ENCODE assay signal across 14 cellular contexts in the genomic region with DNA sequence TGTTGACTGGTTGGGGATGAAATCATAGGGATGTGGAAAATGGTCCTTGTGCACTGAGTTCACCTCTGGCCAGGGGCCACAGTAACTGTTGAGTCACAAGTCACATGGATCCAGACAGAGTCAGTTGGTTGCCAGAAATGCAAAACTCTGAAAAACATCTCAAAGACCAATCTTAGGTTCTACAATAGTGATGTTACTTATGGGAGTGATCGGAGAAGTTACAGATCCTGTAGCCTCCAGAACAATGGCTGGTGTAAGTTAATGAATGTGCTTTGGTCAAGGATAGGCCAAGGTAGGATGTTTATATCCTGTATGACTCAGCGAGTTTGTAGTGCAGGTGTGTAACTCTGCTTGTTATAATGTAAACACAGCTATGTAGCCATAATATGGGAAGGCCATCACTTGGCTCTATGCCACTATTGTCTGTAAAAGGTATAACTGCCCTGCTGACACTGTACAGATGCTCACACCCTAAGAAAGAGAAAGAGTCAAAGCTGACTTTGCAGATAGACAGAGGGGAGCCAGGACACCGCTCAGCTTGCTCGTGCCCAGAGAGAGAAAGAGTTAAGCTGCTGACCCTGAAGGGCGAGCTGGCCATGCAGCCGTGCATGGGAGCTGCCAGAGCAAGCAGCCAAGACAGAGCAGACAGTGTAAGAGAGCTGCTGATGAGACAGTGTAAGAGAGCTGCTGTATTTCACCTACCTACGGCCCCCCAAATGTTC. TPM values are rescaled to one million over a fixed set of nuclear protein-coding genes. Genes with fewer than 3 reads are reported as not detected.
DNase-seq lines count a peak whose midpoint lies in the region; ATAC-seq and TF ChIP-seq lines count a peak whose summit lies in the region.
"Had no signal": no experiment of that assay in that cellular context is flagged by ENCODE, and none has a peak within 500 bp of the region (broad histone marks: within the 10 kb centered on the region; RNA-seq: fewer than 3 reads in every experiment).

No MANE protein-coding gene starts in this region.

- 100% methylated on average over 1 of the region's 7 CpGs; no CpG with 5 or more reads in 1 of the 2 experiments for WGBS in IMR-90 (ENCODE audit: extremely low coverage in 2 of 2, insufficient read length in 1 of 2), 2 experiments

- no TSS peak for BruUV-seq in IMR-90 (replicated peaks; lab: Mats Ljungman, UMichigan)

- no peak overlapping the region for H4K5ac ChIP-seq in IMR-90 (ENCODE audit: low read depth, low read length)

- CTCF ChIA-PET in IMR-90 (lab: Yijun Ruan, JAX), result no interaction called here

- intact Hi-C loops in IMR-90 (cut with micrococcal nuclease), result loop anchor here (10.0 kb wide), 1 partner anchor 194 kb away; no protein-coding TSS in a partner anchor
- intact Hi-C loops in activated CD4-positive, alpha-beta T cell treated with anti-CD3 and anti-CD28 coated beads, Interleukin-2, amount 10 ng/mL, durations not matched to agents 24 days and 14 days (cut with micrococcal nuclease), result loop anchor here (5.0 kb wide), 1 partner anchor 1116 kb away; no protein-coding TSS in a partner anchor

- H2BK20ac ChIP-seq in IMR-90 (ENCODE audit: low read depth, low read length), result 0 out of 2 replicates have a peak overlapping the region, but pooled peaks have one; percentile 3

- H3K56ac ChIP-seq in IMR-90 (ENCODE audit: extremely low read depth, insufficient read depth, low read length), result no peak overlapping the region

- TF ChIP-seq RAD21 in IMR-90 (IDR thresholded peaks at IDR 0.05; ENCODE audit: low read length), result no peak

- H3K79me1 ChIP-seq in IMR-90 (ENCODE audit: low read depth in 1 of 2, low read length in 2 of 2), result no peaks in the 10 kb centered on the region

- no peak overlapping the region for H3K27ac Mint-ChIP-seq in activated CD4-positive, alpha-beta T cell treated with anti-CD3 and anti-CD28 coated beads, Interleukin-2, amount 10 ng/mL, durations not matched to agents 24 days and 14 days
- H3K27ac Mint-ChIP-seq: activated CD8-positive, alpha-beta memory T cell treated with anti-CD3 and anti-CD28 coated beads, Interleukin-2, amount 10 ng/mL, durations not matched to agents 7 days and 5 days; CD4-positive, alpha-beta T cell; nephron had no signal

- peaks cover 7% of the 10 kb centered on the region for H3K4me1 ChIP-seq in IMR-90 (ENCODE audit: control insufficient read depth, insufficient read depth, low read length)

- peak overlapping the region; percentile 10 for H2BK5ac ChIP-seq in IMR-90 (ENCODE audit: low read depth, low read length, poor library complexity, severe bottlenecking)

- no peaks in the 10 kb centered on the region; the same call in 1 of the 2 replicates for H4K20me1 ChIP-seq in IMR-90 (ENCODE audit: insufficient read depth, low read length)

- H3K9me3 ChIP-seq in IMR-90 (ENCODE audit: control insufficient read depth, insufficient read depth, low read length), result no peaks in the 10 kb centered on the region

- no peak overlapping the region for H3K4me2 ChIP-seq in IMR-90 (ENCODE audit: low read depth, low read length)

- no peaks in the 10 kb centered on the region for H3K27me3 ChIP-seq in IMR-90 (ENCODE audit: control insufficient read depth, insufficient read depth, low read length)

- peaks cover 2% of the 10 kb centered on the region for H3K27me3 Mint-ChIP-seq in activated CD4-positive, alpha-beta T cell treated with anti-CD3 and anti-CD28 coated beads, Interleukin-2, amount 10 ng/mL, durations not matched to agents 24 days and 14 days

- H3K9me1 ChIP-seq in IMR-90 (ENCODE audit: insufficient read depth, low read length), result peaks cover 3% of the 10 kb centered on the region

- peak; percentile 63 for DNase-seq in AG20443 (ENCODE audit: low spot score)
- peak; percentile 80 for DNase-seq in IMR-90
- DNase-seq in astrocyte of the spinal cord (ENCODE audit: low read depth, low spot score), result peak; percentile 68
- DNase-seq in kidney tubule cell (ENCODE audit: low spot score), result peak; percentile 63
- no peak for DNase-seq in activated CD4-positive, alpha-beta T cell treated with anti-CD3 and anti-CD28 coated beads, Interleukin-2, amount 10 ng/mL, durations not matched to agents 24 days and 14 days
- DNase-seq: activated CD8-positive, alpha-beta memory T cell treated with anti-CD3 and anti-CD28 coated beads, Interleukin-2, amount 10 ng/mL, durations not matched to agents 7 days and 5 days; CD4-positive, alpha-beta T cell; substantia nigra; T-helper 1 cell had no signal

- no peak overlapping the region for H3K23ac ChIP-seq in IMR-90 (ENCODE audit: low read depth, low read length)

- no peak overlapping the region for H3K27ac ChIP-seq in IMR-90 (ENCODE audit: insufficient read depth, low read length)

- dilution Hi-C loops in IMR-90 (cut with HindIII; ENCODE audit: low sequenced_read_pairs, unreplicated experiment), result no loop called here

- peaks cover 7% of the 10 kb centered on the region for H3K9me3 Mint-ChIP-seq in activated CD4-positive, alpha-beta T cell treated with anti-CD3 and anti-CD28 coated beads, Interleukin-2, amount 10 ng/mL, durations not matched to agents 24 days and 14 days
- H3K9me3 Mint-ChIP-seq: CD4-positive, alpha-beta T cell; nephron had no signal

- H3K4me3 ChIP-seq in IMR-90 (ENCODE audit: insufficient read depth, low read depth, low read length) (no peak overlapping the region), astrocyte of the spinal cord (ENCODE audit: low read depth, low read length) (no peak overlapping the region)

- peak overlapping the region; percentile 15; the same call in 1 of the 2 replicates for H3K4ac ChIP-seq in IMR-90 (ENCODE audit: low read depth, low read length)

- POLR2A ChIA-PET in IMR-90 (lab: Charles Lee; ENCODE audit: unreplicated experiment), result no interaction called here

- H4K91ac ChIP-seq in IMR-90 (ENCODE audit: insufficient read depth, low read depth, low read length), result peak overlapping the region; percentile 52; the same call in 1 of the 2 replicates

- ATAC-seq in IMR-90 (ENCODE audit: low read depth), result peak; percentile 16
- no peak for ATAC-seq in GM21515 (IDR thresholded peaks at IDR 0.05; ENCODE audit: unreplicated experiment)
- no peak for ATAC-seq in GM21619 (IDR thresholded peaks at IDR 0.05; ENCODE audit: unreplicated experiment)
- no peak for ATAC-seq in HG03469 (IDR thresholded peaks at IDR 0.05; ENCODE audit: unreplicated experiment)
- ATAC-seq: activated CD8-positive, alpha-beta memory T cell treated with anti-CD3 and anti-CD28 coated beads, Interleukin-2, amount 10 ng/mL, durations not matched to agents 7 days and 5 days had no signal

- H3K4me1 Mint-ChIP-seq in activated CD4-positive, alpha-beta T cell treated with anti-CD3 and anti-CD28 coated beads, Interleukin-2, amount 10 ng/mL, durations not matched to agents 24 days and 14 days, result peaks cover 10% of the 10 kb centered on the region
- H3K4me1 Mint-ChIP-seq: activated CD8-positive, alpha-beta memory T cell treated with anti-CD3 and anti-CD28 coated beads, Interleukin-2, amount 10 ng/mL, durations not matched to agents 7 days and 5 days had no signal

- H2AFZ ChIP-seq in IMR-90 (replicated peaks; ENCODE audit: low read length, poor library complexity), result no peak overlapping the region

- no peak overlapping the region for H3K18ac ChIP-seq in IMR-90 (ENCODE audit: low read depth, low read length)

- peak overlapping the region in 1 of 2 experiments; percentile 29; a peak in 1 of 4 replicates for H4K8ac ChIP-seq in IMR-90 (ENCODE audit: low read depth in 2 of 2, low read length in 2 of 2)

- no peak overlapping the region for H3K9ac ChIP-seq in IMR-90 (ENCODE audit: low read depth, low read length)

- H2BK15ac ChIP-seq in IMR-90 (ENCODE audit: low read depth, low read length), result peak overlapping the region; percentile 35; the same call in 1 of the 3 replicates

- H2AK9ac ChIP-seq in IMR-90 (replicated peaks; ENCODE audit: low read depth, low read length, poor library complexity), result no peak overlapping the region

- TF ChIP-seq CTCF in IMR-90 (conservative IDR thresholded peaks at IDR 0.05; ENCODE audit: low read depth, low read length) (no peak), astrocyte of the spinal cord (IDR thresholded peaks at IDR 0.05; ENCODE audit: low read depth, low read length) (no peak)

- H3K36me3 Mint-ChIP-seq in activated CD4-positive, alpha-beta T cell treated with anti-CD3 and anti-CD28 coated beads, Interleukin-2, amount 10 ng/mL, durations not matched to agents 24 days and 14 days (ENCODE audit: low read depth), result peaks cover 4% of the 10 kb centered on the region
- H3K36me3 Mint-ChIP-seq: activated CD8-positive, alpha-beta memory T cell treated with anti-CD3 and anti-CD28 coated beads, Interleukin-2, amount 10 ng/mL, durations not matched to agents 7 days and 5 days had no signal

- in situ Hi-C loops in IMR-90 (cut with MboI; ENCODE audit: low sequenced_read_pairs), result loop anchor here (25.0 kb wide), 2 partner anchors 431 to 881 kb away; no protein-coding TSS in a partner anchor
- in situ Hi-C loops in astrocyte of the spinal cord (cut with HindIII; ENCODE audit: low sequenced_read_pairs), result no loop called here

- H3K14ac ChIP-seq in IMR-90 (replicated peaks; ENCODE audit: low read depth, low read length), result no peak overlapping the region

- peak overlapping the region; percentile 47; the same call in 1 of the 2 replicates for H2AK5ac ChIP-seq in IMR-90 (ENCODE audit: low read depth, low read length)

- no peaks in the 10 kb centered on the region for H3K36me3 ChIP-seq in IMR-90 (ENCODE audit: control insufficient read depth, insufficient read depth, low read length)

- no peak for TF ChIP-seq POLR2A in IMR-90 (IDR thresholded peaks at IDR 0.05; ENCODE audit: low read depth, low read length)

- H2BK120ac ChIP-seq in IMR-90 (ENCODE audit: low read depth, low read length), result peak overlapping the region; percentile 12; the same call in 1 of the 2 replicates

- H3K4me3 Mint-ChIP-seq in activated CD4-positive, alpha-beta T cell treated with anti-CD3 and anti-CD28 coated beads, Interleukin-2, amount 10 ng/mL, durations not matched to agents 24 days and 14 days, result no peak overlapping the region
- H3K4me3 Mint-ChIP-seq: activated CD8-positive, alpha-beta memory T cell treated with anti-CD3 and anti-CD28 coated beads, Interleukin-2, amount 10 ng/mL, durations not matched to agents 7 days and 5 days; CD4-positive, alpha-beta T cell; nephron had no signal

TF ChIP-seq in IMR-90, 13 proteins besides CTCF, POLR2A, EP300 and RAD21 (continues in another document):
- TF ChIP-seq FOS (IDR thresholded peaks at IDR 0.05; ENCODE audit: low read depth, low read length) (no peak), BHLHE40 (IDR thresholded peaks at IDR 0.05; ENCODE audit: low read depth, low read length) (no peak), MAFK (IDR thresholded peaks at IDR 0.05; ENCODE audit: low read depth, low read length) (no peak), NFE2L2 (IDR thresholded peaks at IDR 0.05; ENCODE audit: low read depth, low read length) (peak; percentile 62)

RNA-seq across cellular contexts. Expression of a gene that starts 27.1 kb away (rescaled TPM):
- not detected in 2 replicates for total RNA-seq in IMR-90 (2012; rRNA removed)
- polyA plus RNA-seq in IMR-90 (2012; rRNA removed), result not detected in 2 replicates
- polyA plus RNA-seq in IMR-90 (2012; cell fraction: cytosol; rRNA removed), result not detected in 2 replicates
- not detected in 2 replicates for polyA plus RNA-seq in IMR-90 (2012; cell fraction: nucleus; rRNA removed; ENCODE audit: low replicate concordance)
- not detected in 2 replicates for total RNA-seq in activated CD4-positive, alpha-beta T cell treated with anti-CD3 and anti-CD28 coated beads, Interleukin-2, amount 10 ng/mL, durations not matched to agents 24 days and 14 days
- total RNA-seq: activated CD8-positive, alpha-beta memory T cell treated with anti-CD3 and anti-CD28 coated beads, Interleukin-2, amount 10 ng/mL, durations not matched to agents 7 days and 5 days; CD4-positive, alpha-beta T cell; H4 had no signal
